In genomic region chr10:132524443-132525285, GRCh38 we compare ENCODE assay signal across 16 cellular contexts. TPM values are rescaled to one million over a fixed set of nuclear protein-coding genes. Genes with fewer than 3 reads are reported as not detected.
DNase-seq lines count a peak whose midpoint lies in the region; ATAC-seq, FAIRE-seq and TF ChIP-seq lines count a peak whose summit lies in the region.
"Had no signal": no experiment of that assay in that cellular context is flagged by ENCODE, and none has a peak within 500 bp of the region (broad histone marks: within the 10 kb centered on the region; RNA-seq: fewer than 3 reads in every experiment).

No MANE protein-coding gene starts in this region.

- no peaks in the 10 kb centered on the region for H3K36me3 ChIP-seq in K562 (ENCODE audit: control insufficient read depth, insufficient read depth, low read length)

- peaks cover 9% of the 10 kb centered on the region for H3K27me3 Mint-ChIP-seq in endothelial cell (ENCODE audit: unreplicated experiment)

- H3K4me2 ChIP-seq in K562 (ENCODE audit: insufficient read depth, low read length): no peak overlapping the region

- ATAC-seq in Right ventricle myocardium inferior (no peak), Right ventricle myocardium superior (ENCODE audit: poor library complexity) (no peak), K562 (peak; percentile 36; the same call in 2 of the 3 replicates), omental fat pad (ENCODE audit: low FRiP score) (no peak)
- ATAC-seq: Panc1 had no signal

- in situ Hi-C loops in K562 (cut with MboI): no loop called here

- CTCF ChIA-PET in K562 (lab: Yijun Ruan, JAX; ENCODE audit: low intra/inter-chr PET ratio): no interaction called here

- TF ChIP-seq RAD21 in K562 (CRISPR knock-in tag; conservative IDR thresholded peaks at IDR 0.05 in 1 of 2, IDR thresholded peaks at IDR 0.05 in 1 of 2): no peak

- peaks cover 2% of the 10 kb centered on the region for H3K4me1 Mint-ChIP-seq in endothelial cell (ENCODE audit: unreplicated experiment)

- DNase-seq in Right ventricle myocardium inferior (ENCODE audit: missing footprints): peak; percentile 26
- DNase-seq in Right ventricle myocardium superior: no peak
- DNase-seq in K562 (ENCODE audit: extremely low read depth in 1 of 4, low spot score in 3 of 4): no peak
- peak; percentile 3 for DNase-seq in omental fat pad (ENCODE audit: low spot score)
- DNase-seq in ureter (ENCODE audit: low spot score): peak; percentile 31
- DNase-seq in endothelial cell (ENCODE audit: low spot score): no peak
- no peak for DNase-seq in effector CD8-positive, alpha-beta T cell (lab: John Stamatoyannopoulos, UW)
- no peak for DNase-seq in SK-N-DZ (ENCODE audit: low spot score)
- DNase-seq: Calu3, MV-4-11, NCI-H1417 treated with DMSO at 0.1 percent for 48 hours, NCI-H2029, NCI-H2171 treated with DMSO at 0.1 percent for 48 hours, NCI-H510A, NCI-H82 had no signal

- H3K9me3 Mint-ChIP-seq in endothelial cell (ENCODE audit: unreplicated experiment): no peaks in the 10 kb centered on the region

- TF ChIP-seq CTCF in K562 (IDR thresholded peaks at IDR 0.05 in 2 of 3, conservative IDR thresholded peaks at IDR 0.05 in 1 of 3; ENCODE audit: insufficient read depth in 2 of 3, low read depth in 1 of 3, low read length in 3 of 3) (no peak), omental fat pad (IDR thresholded peaks at IDR 0.05) (no peak), endothelial cell (IDR thresholded peaks at IDR 0.05; ENCODE audit: unreplicated experiment) (no peak)

- peaks cover 15 to 75% of the 10 kb centered on the region in 2 experiments; a peak in 4 of 5 replicates for H3K27me3 ChIP-seq in K562 (ENCODE audit: control insufficient read depth in 2 of 2, insufficient read depth in 2 of 2, low read length in 2 of 2)

- H3K27ac ChIP-seq in K562 (ENCODE audit: extremely low read depth, low read depth, low read length): no peak overlapping the region

- no peak for TF ChIP-seq POLR2A in K562 (conservative IDR thresholded peaks at IDR 0.05)

- intact Hi-C loops in Right ventricle myocardium inferior (cut with DNase I): no loop called here
- intact Hi-C loops in Right ventricle myocardium superior (cut with DNase I): no loop called here
- intact Hi-C loops in K562 (cut with micrococcal nuclease): no loop called here

- no peaks in the 10 kb centered on the region for H3K36me3 Mint-ChIP-seq in endothelial cell (ENCODE audit: low read depth, unreplicated experiment)

- 0 out of 2 replicates have a peak, but pooled peaks cover 8% of the 10 kb centered on the region for H4K20me1 ChIP-seq in K562 (replicated peaks; ENCODE audit: control insufficient read depth, insufficient read depth, low read length)

- 10% methylated on average over 17 of the region's 23 CpGs for WGBS in K562 (ENCODE audit: insufficient coverage, low coverage, missing lambda C conversion rate)

- H3K79me2 ChIP-seq in K562 (ENCODE audit: control insufficient read depth, insufficient read depth, low read length): no peaks in the 10 kb centered on the region

- POLR2A ChIA-PET in K562 (lab: Yijun Ruan, JAX): interaction anchor here (0.9 to 1.2 kb wide), 2 partner anchors 15 to 31 kb away, joined by 4 to 5 read pairs; no protein-coding TSS in a partner anchor

- no TSS peak for BruUV-seq in K562 (replicated peaks; lab: Mats Ljungman, UMichigan)

- peaks cover 0 to 15% of the 10 kb centered on the region in 2 experiments; a peak in 2 of 5 replicates for H3K4me1 ChIP-seq in K562 (replicated peaks in 1 of 2; ENCODE audit: control insufficient read depth in 2 of 2, insufficient read depth in 2 of 2, low read length in 2 of 2)

- H3K4me3 Mint-ChIP-seq in endothelial cell (ENCODE audit: unreplicated experiment): no peak overlapping the region

- no peak for TF ChIP-seq EP300 in K562 (IDR thresholded peaks at IDR 0.05; ENCODE audit: low read length)

- H3K9ac ChIP-seq in K562 (ENCODE audit: insufficient read depth in 1 of 2, low read depth in 2 of 2, low read length in 2 of 2): no peak overlapping the region

- no peak overlapping the region for H3K27ac Mint-ChIP-seq in endothelial cell (ENCODE audit: unreplicated experiment)

- H3K4me3 ChIP-seq in K562: no peak overlapping the region

- peaks cover 3% of the 10 kb centered on the region for H3K9me1 ChIP-seq in K562 (ENCODE audit: control insufficient read depth, insufficient read depth, low read length)

- H3K9me3 ChIP-seq in K562 (replicated peaks; ENCODE audit: control insufficient read depth, insufficient read depth, low read depth, low read length): no peaks in the 10 kb centered on the region

- FAIRE-seq in K562 (lab: Jason Lieb, UNC): no peak

- H2AFZ ChIP-seq in K562 (ENCODE audit: low read depth, low read length): no peak overlapping the region

TF ChIP-seq in K562, 482 proteins besides CTCF, POLR2A, EP300 and RAD21:
- no peak for TF ChIP-seq GTF2F1 (IDR thresholded peaks at IDR 0.05; ENCODE audit: low read depth, low read length)
- TF ChIP-seq FOXO4 (CRISPR knock-in tag; IDR thresholded peaks at IDR 0.05): no peak
- no peak for TF ChIP-seq MYNN (IDR thresholded peaks at IDR 0.05)
- no peak for TF ChIP-seq MYNN (CRISPR knock-in tag; IDR thresholded peaks at IDR 0.05)
- no peak for TF ChIP-seq SAP30 (IDR thresholded peaks at IDR 0.05; ENCODE audit: borderline replicate concordance, insufficient read depth, low read depth, low read length, poor library complexity, severe bottlenecking)
- no peak for TF ChIP-seq EHMT2 (IDR thresholded peaks at IDR 0.05)
- TF ChIP-seq ZNF347 (CRISPR knock-in tag; IDR thresholded peaks at IDR 0.05; ENCODE audit: low read depth): no peak
- TF ChIP-seq, protein P1, sequence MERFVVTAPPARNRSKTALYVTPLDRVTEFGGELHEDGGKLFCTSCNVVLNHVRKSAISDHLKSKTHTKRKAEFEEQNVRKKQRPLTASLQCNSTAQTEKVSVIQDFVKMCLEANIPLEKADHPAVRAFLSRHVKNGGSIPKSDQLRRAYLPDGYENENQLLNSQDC (CRISPR knock-in tag; IDR thresholded peaks at IDR 0.05): no peak
- no peak for TF ChIP-seq MNT (conservative IDR thresholded peaks at IDR 0.05)
- no peak for TF ChIP-seq MCM2 (IDR thresholded peaks at IDR 0.05; ENCODE audit: low read depth)
TF ChIP-seq in K562: peak in this region for 0.

RNA-seq across cellular contexts. Expression of gene INPP5A, which starts 12.9 kb away (rescaled TPM):
- total RNA-seq in Right ventricle myocardium inferior (108 TPM), Right ventricle myocardium superior (99.1 TPM), K562 (2014; rRNA removed) (8.8 TPM in 2 replicates), K562 (2014; rRNA removed; fragmentation: Illumina TruSeq; extraction: Trizol) (8.6 and 9.4 TPM in 2 replicates), K562 (2015; rRNA removed; fragmentation: Illumina TruSeq; extraction: Trizol) (9.0 TPM in 2 replicates), K562 (2021) (10.1 and 11.6 TPM in 2 replicates), omental fat pad (10 to 100 TPM; 34.1 to 49.3 (median 43.3) TPM), ureter (63.5 TPM), endothelial cell (ENCODE audit: unreplicated experiment) (45.2 TPM)
- total RNA-seq in K562 (2011; cell fraction: chromatin; rRNA removed; ENCODE audit: low replicate concordance): 19.4 and 30.3 TPM in 2 replicates
- 11.8 and 18.4 TPM in 2 replicates for total RNA-seq in K562 (2011; cell fraction: nucleolus; rRNA removed)
- total RNA-seq in K562 (2011; cell fraction: nucleoplasm; rRNA removed): 9.5 and 13.8 TPM in 2 replicates
- polyA plus RNA-seq in K562 (2011; rRNA removed) (7.2 and 8.4 TPM in 2 replicates), K562 (2014; fragmentation: Illumina TruSeq; extraction: Trizol) (6.5 and 7.7 TPM in 2 replicates), K562 (2014; fragmentation: Nextera tagmentation; extraction: Ambion mirVana) (1 to 10 TPM in 1 of 2 experiments, under 1 TPM in 1; 0.66 to 1.1 TPM), K562 (2014; rRNA removed) (6.9 and 7.5 TPM in 2 replicates)
- 6.2 and 7.7 TPM in 2 replicates for polyA plus RNA-seq in K562 (2011; cell fraction: cytosol; rRNA removed)
- polyA plus RNA-seq in K562 (2011; cell fraction: nucleus; rRNA removed): 8.2 and 10.5 TPM in 2 replicates
- 8.3 and 11.6 TPM in 2 replicates for polyA plus RNA-seq in K562 (2012)
- polyA minus RNA-seq in K562 (2011; rRNA and poly(A)+ RNA removed): 11.0 and 11.2 TPM in 2 replicates
- 7.9 and 8.2 TPM in 2 replicates for polyA minus RNA-seq in K562 (2011; cell fraction: cytosol; rRNA and poly(A)+ RNA removed)
- polyA minus RNA-seq in K562 (2011; cell fraction: nucleus; rRNA and poly(A)+ RNA removed): 11.3 and 16.6 TPM in 2 replicates
- polyA plus RNA-seq in SK-N-DZ (2014; cell fraction: cytosol; rRNA removed): 23.6 and 25.3 TPM in 2 replicates
- polyA plus RNA-seq in SK-N-DZ (2014; cell fraction: nucleus; rRNA removed): 13.8 and 15.2 TPM in 2 replicates

Comparison
In these comparisons a context has a peak if more than half of its experiments do, and no peak if none do; other contexts are left out.
1. DNase-seq: peak in Right ventricle myocardium inferior (single experiment), omental fat pad (single experiment) and ureter (single experiment); none in Right ventricle myocardium superior (single experiment), K562 (0 of 4), endothelial cell (single experiment), effector CD8-positive, alpha-beta T cell (single experiment) and SK-N-DZ (single experiment).